14 cellular contexts compared by ENCODE assay signal in the genomic region with DNA sequence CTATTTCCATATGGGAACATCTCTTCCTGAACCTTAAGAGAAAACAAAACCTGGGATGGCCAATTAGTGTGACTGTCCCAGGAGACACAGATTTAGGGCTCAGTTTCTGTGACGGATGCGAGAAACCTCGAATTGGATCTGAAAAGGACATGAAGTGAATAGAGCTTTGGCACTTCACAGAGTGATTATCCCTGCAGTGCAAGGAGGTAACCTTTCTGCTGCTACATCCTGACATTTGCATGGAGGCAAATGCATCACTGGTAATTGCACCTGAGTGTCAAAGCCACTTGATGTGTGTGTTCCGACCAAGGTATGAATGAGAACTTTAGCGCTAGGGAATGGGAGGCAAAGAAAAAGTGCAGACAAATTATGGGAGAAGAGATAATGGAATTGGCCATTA.
DNase-seq lines count a peak whose midpoint lies in the region; ATAC-seq and TF ChIP-seq lines count a peak whose summit lies in the region.
"Had no signal": no experiment of that assay in that cellular context is flagged by ENCODE, and none has a peak within 500 bp of the region (broad histone marks: within the 10 kb centered on the region; RNA-seq: fewer than 3 reads in every experiment).

No MANE protein-coding gene starts in this region.

- no peak overlapping the region for H3K14ac ChIP-seq in mesenchymal stem cell (ENCODE audit: low read length in 2 of 2)

- H3K4me2 ChIP-seq in mesenchymal stem cell (ENCODE audit: low read length, poor library complexity, severe bottlenecking): no peak overlapping the region

- H2BK5ac ChIP-seq in mesenchymal stem cell (ENCODE audit: low read depth, low read length, poor library complexity, severe bottlenecking): no peak overlapping the region

- DNase-seq in cardiac muscle cell (ENCODE audit: low read depth in 1 of 2, low spot score in 1 of 2) (no peak), right cardiac atrium (no peak), WERI-Rb-1 (no peak), mesenchymal stem cell (no peak), NCI-H510A treated with DMSO at 0.1 percent for 48 hours (lab: John Stamatoyannopoulos, UW) (no peak), RKO (ENCODE audit: low spot score) (no peak)
- DNase-seq: colonic mucosa; esophagus squamous epithelium; mammary epithelial cell; NCI-H1105; NCI-H524 treated with DMSO at 0.1 percent for 48 hours; stimulated activated CD4-positive, alpha-beta T cell treated with anti-CD3 and anti-CD28 coated beads, Interleukin-2, amount 100 ng/mL, for 24 hours had no signal

- no peak overlapping the region for H4K8ac ChIP-seq in mesenchymal stem cell (ENCODE audit: low read length)

- H3K79me1 ChIP-seq in mesenchymal stem cell (replicated peaks; ENCODE audit: low read length, poor library complexity, severe bottlenecking): no peaks in the 10 kb centered on the region

- H3K23ac ChIP-seq in mesenchymal stem cell (ENCODE audit: low read length in 2 of 2): no peak overlapping the region

- no peaks in the 10 kb centered on the region for H3K27me3 ChIP-seq in cardiac muscle cell
- H3K27me3 ChIP-seq in right cardiac atrium (ENCODE audit: control insufficient read depth, insufficient read depth): no peaks in the 10 kb centered on the region
- no peaks in the 10 kb centered on the region for H3K27me3 ChIP-seq in WERI-Rb-1 (ENCODE audit: insufficient read depth, low read depth, severe bottlenecking)
- no peaks in the 10 kb centered on the region for H3K27me3 ChIP-seq in mesenchymal stem cell (ENCODE audit: control insufficient read depth in 1 of 2, insufficient read depth in 1 of 2, low read length in 2 of 2)
- H3K27me3 ChIP-seq: colonic mucosa had no signal

- H3K4ac ChIP-seq in mesenchymal stem cell (ENCODE audit: low read depth in 1 of 2, low read length in 2 of 2): no peak overlapping the region

- no peak overlapping the region for H2BK12ac ChIP-seq in mesenchymal stem cell (ENCODE audit: low read length in 2 of 2)

- H3K36me3 ChIP-seq in cardiac muscle cell (no peaks in the 10 kb centered on the region), WERI-Rb-1 (no peaks in the 10 kb centered on the region), mesenchymal stem cell (ENCODE audit: control insufficient read depth in 1 of 2, insufficient read depth in 2 of 2, low read depth in 1 of 2, low read length in 2 of 2) (no peaks in the 10 kb centered on the region)
- H3K36me3 ChIP-seq: colonic mucosa, esophagus squamous epithelium had no signal

- H2AK5ac ChIP-seq in mesenchymal stem cell (ENCODE audit: low read length, severe bottlenecking): no peak overlapping the region

- H2AFZ ChIP-seq in mesenchymal stem cell (ENCODE audit: low read depth, low read length): no peak overlapping the region

- no peak overlapping the region for H2BK120ac ChIP-seq in mesenchymal stem cell (ENCODE audit: low read depth, low read length)

- H3K27ac ChIP-seq in cardiac muscle cell (peak overlapping the region; percentile 75), right cardiac atrium (ENCODE audit: low read length) (no peak overlapping the region), WERI-Rb-1 (no peak overlapping the region), mesenchymal stem cell (ENCODE audit: low read length, poor library complexity, severe bottlenecking) (no peak overlapping the region), temporal lobe (ENCODE audit: low read depth, low read length) (peak overlapping the region; percentile 66)
- H3K27ac ChIP-seq: colonic mucosa, esophagus squamous epithelium had no signal

- H3K4me1 ChIP-seq in cardiac muscle cell (ENCODE audit: low read depth) (peaks cover 13% of the 10 kb centered on the region), right cardiac atrium (ENCODE audit: control insufficient read depth, insufficient read depth, low read length) (peaks cover 8% of the 10 kb centered on the region), mesenchymal stem cell (ENCODE audit: control insufficient read depth, insufficient read depth, low read depth, low read length) (peaks cover 3% of the 10 kb centered on the region)
- H3K4me1 ChIP-seq: colonic mucosa had no signal

- no peaks in the 10 kb centered on the region for H3K9me3 ChIP-seq in cardiac muscle cell (ENCODE audit: low read depth)
- H3K9me3 ChIP-seq in right cardiac atrium (ENCODE audit: control insufficient read depth, low read length): no peaks in the 10 kb centered on the region
- H3K9me3 ChIP-seq in WERI-Rb-1 (ENCODE audit: severe bottlenecking): no peaks in the 10 kb centered on the region
- H3K9me3 ChIP-seq in mesenchymal stem cell (ENCODE audit: control insufficient read depth, low read length): no peaks in the 10 kb centered on the region
- H3K9me3 ChIP-seq: colonic mucosa, esophagus squamous epithelium had no signal

- H2BK15ac ChIP-seq in mesenchymal stem cell (ENCODE audit: low read depth, poor library complexity, severe bottlenecking): no peak overlapping the region

- no peak overlapping the region for H3K4me3 ChIP-seq in cardiac muscle cell
- H3K4me3 ChIP-seq in right cardiac atrium (ENCODE audit: low read length): no peak overlapping the region
- peak overlapping the region; percentile 74 for H3K4me3 ChIP-seq in WERI-Rb-1 (ENCODE audit: low read depth, low read length)
- H3K4me3 ChIP-seq in mesenchymal stem cell (ENCODE audit: insufficient read depth in 1 of 2, low read depth in 1 of 2, low read length in 2 of 2): no peak overlapping the region
- H3K4me3 ChIP-seq: colonic mucosa had no signal

- no peak for ATAC-seq in right cardiac atrium
- no peak for ATAC-seq in HG03439 (IDR thresholded peaks at IDR 0.05; ENCODE audit: unreplicated experiment)

- intact Hi-C loops in right cardiac atrium (cut with DNase I): no loop called here

- H3K9ac ChIP-seq in mesenchymal stem cell (ENCODE audit: low read length): peak overlapping the region; percentile 82

- no peak overlapping the region for H4K91ac ChIP-seq in mesenchymal stem cell (ENCODE audit: low read length)

- H3K18ac ChIP-seq in mesenchymal stem cell (ENCODE audit: low read depth in 1 of 2, low read length in 2 of 2): no peak overlapping the region

- no peak for TF ChIP-seq CTCF in cardiac muscle cell (IDR thresholded peaks at IDR 0.05; ENCODE audit: low read depth, low read length)
- TF ChIP-seq CTCF in WERI-Rb-1 (IDR thresholded peaks at IDR 0.05; ENCODE audit: low read depth, low read length): no peak

- WGBS in right cardiac atrium: 57% methylated on average over 5 of the region's 5 CpGs
- WGBS in mesenchymal stem cell: 91% methylated on average over 5 of the region's 5 CpGs

Comparison
In these comparisons a context has a peak if more than half of its experiments do, and no peak if none do; other contexts are left out.
1. H3K27ac ChIP-seq: peak in cardiac muscle cell (single experiment) and temporal lobe (single experiment); none in right cardiac atrium (single experiment), WERI-Rb-1 (single experiment) and mesenchymal stem cell (single experiment).